21 cellular contexts compared by ENCODE assay signal in genomic region chr22:49292909-49293308, GRCh38.
DNase-seq lines count a peak whose midpoint lies in the region; ATAC-seq and TF ChIP-seq lines count a peak whose summit lies in the region.
"Had no signal": no experiment of that assay in that cellular context is flagged by ENCODE, and none has a peak within 500 bp of the region (broad histone marks: within the 10 kb centered on the region; RNA-seq: fewer than 3 reads in every experiment).

No MANE protein-coding gene starts in this region.

- H3K4me2 ChIP-seq in H9 (ENCODE audit: insufficient read depth, insufficient read length, low read length), result no peak overlapping the region

- H3K9ac ChIP-seq in H9 (ENCODE audit: extremely low read depth, insufficient read length, low read length), result no peak overlapping the region

- peak; percentile 4 for DNase-seq in activated CD8-positive, alpha-beta memory T cell treated with anti-CD3 and anti-CD28 coated beads, Interleukin-2, amount 50 U/mL, for 48 hours
- no peak for DNase-seq in activated CD8-positive, alpha-beta memory T cell treated with anti-CD3 and anti-CD28 coated beads for 24 hours
- DNase-seq in H9 (peak; percentile 5), mesenteric fat pad (ENCODE audit: low spot score) (peak; percentile 28), upper lobe of right lung (peak; percentile 25), MCF 10A (ENCODE audit: unreplicated experiment) (no peak), NCI-H2081 treated with DMSO at 0.1 percent for 48 hours (lab: John Stamatoyannopoulos, UW) (no peak)
- DNase-seq: 8988T; ACHN; BE2C; CD8-positive, alpha-beta memory T cell; DMS79 treated with DMSO at 0.1 percent for 48 hours; KBM-7; MG63; NCI-H2029; NCI-H2227 treated with DMSO at 0.1 percent for 48 hours; NCI-H526 treated with DMSO at 0.1 percent for 48 hours; SIG-M5 had no signal

- H3K4me1 ChIP-seq in H9 (ENCODE audit: insufficient read depth, low read length), result no peaks in the 10 kb centered on the region; the same call in 1 of the 2 replicates
- no peaks in the 10 kb centered on the region for H3K4me1 ChIP-seq in upper lobe of right lung
- H3K4me1 ChIP-seq: BE2C had no signal

- H2BK5ac ChIP-seq in H9 (ENCODE audit: insufficient read length, low read length), result no peak overlapping the region

- peaks cover 14 to 16% of the 10 kb centered on the region in 2 experiments for H3K4me1 Mint-ChIP-seq in H9
- H3K4me1 Mint-ChIP-seq in MCF 10A (ENCODE audit: insufficient read depth, unreplicated experiment), result no peaks in the 10 kb centered on the region
- H3K4me1 Mint-ChIP-seq: CD14-positive monocyte; CD8-positive, alpha-beta memory T cell had no signal

- no peaks in the 10 kb centered on the region for H3K36me3 ChIP-seq in upper lobe of right lung
- H3K36me3 ChIP-seq: BE2C, MG63 had no signal

- H4K91ac ChIP-seq in H9 (ENCODE audit: insufficient read length, low read depth, low read length), result no peak overlapping the region

- H3K79me2 ChIP-seq in H9 (ENCODE audit: insufficient read depth, low read length), result no peaks in the 10 kb centered on the region

- H3K4ac ChIP-seq in H9 (ENCODE audit: low read depth, low read length), result no peak overlapping the region

- H2BK20ac ChIP-seq in H9 (ENCODE audit: low read depth, low read length, poor library complexity, severe bottlenecking), result no peak overlapping the region

- H3T11ph ChIP-seq in H9 (ENCODE audit: low read length), result no peak overlapping the region

- H3K27ac ChIP-seq in H9 (ENCODE audit: insufficient read length, low read depth, low read length) (no peak overlapping the region), upper lobe of right lung (no peak overlapping the region)
- H3K27ac ChIP-seq: RWPE1 had no signal

- intact Hi-C loops in upper lobe of right lung (cut with DNase I), result no loop called here
- intact Hi-C loops in MCF 10A (cut with micrococcal nuclease), result no loop called here

- H3K27ac Mint-ChIP-seq in H9 (no peak overlapping the region), MCF 10A (ENCODE audit: low read depth, unreplicated experiment) (no peak overlapping the region)

- H2AK5ac ChIP-seq in H9 (ENCODE audit: insufficient read length, low read length), result no peak overlapping the region

- no peak for ATAC-seq in upper lobe of right lung
- ATAC-seq: HCT116 had no signal

- H3K79me1 ChIP-seq in H9 (ENCODE audit: insufficient read depth, low read depth, low read length, poor library complexity, severe bottlenecking), result no peaks in the 10 kb centered on the region

- no peak overlapping the region for H2BK15ac ChIP-seq in H9 (ENCODE audit: low read depth, low read length)

- no TSS peak for BruUV-seq in MCF 10A (replicated peaks; lab: Mats Ljungman, UMichigan)

- no peaks in the 10 kb centered on the region for H3K9me3 ChIP-seq in H9 (ENCODE audit: control insufficient read depth, low read depth, low read length)
- H3K9me3 ChIP-seq in upper lobe of right lung, result no peaks in the 10 kb centered on the region
- H3K9me3 ChIP-seq: BE2C, MG63 had no signal

- POLR2A ChIA-PET in MCF 10A (lab: Yijun Ruan, JAX), result no interaction called here

- TF ChIP-seq CTCF in H9 (conservative IDR thresholded peaks at IDR 0.05) (no peak), upper lobe of right lung (IDR thresholded peaks at IDR 0.05) (no peak), MCF 10A (IDR thresholded peaks at IDR 0.05; ENCODE audit: unreplicated experiment) (no peak)

- H4K8ac ChIP-seq in H9 (replicated peaks; ENCODE audit: insufficient read length, low read depth, low read length), result no peak overlapping the region

- H3K36me3 Mint-ChIP-seq in H9 (ENCODE audit: insufficient read depth in 1 of 3, low read depth in 3 of 3), result peaks cover 0 to 13% (median 6%) of the 10 kb centered on the region in 3 experiments; a peak in 4 of 7 replicates
- peaks cover 6% of the 10 kb centered on the region for H3K36me3 Mint-ChIP-seq in MCF 10A (ENCODE audit: insufficient read depth, unreplicated experiment)
- H3K36me3 Mint-ChIP-seq: CD14-positive monocyte; CD8-positive, alpha-beta memory T cell had no signal

- H3K4me3 Mint-ChIP-seq in H9, result no peak overlapping the region
- H3K4me3 Mint-ChIP-seq in MCF 10A (ENCODE audit: unreplicated experiment), result no peak overlapping the region
- H3K4me3 Mint-ChIP-seq: CD14-positive monocyte; CD8-positive, alpha-beta memory T cell had no signal

- no peak overlapping the region for H3K56ac ChIP-seq in H9 (ENCODE audit: insufficient read length, low read depth, low read length)

- no CpG with 5 or more reads among the region's 5 CpGs for WGBS in H9 (ENCODE audit: extremely low coverage, insufficient read length, low lambda C conversion rate)

- no peak overlapping the region for H3K14ac ChIP-seq in H9 (ENCODE audit: insufficient read depth, low read length)

- no peaks in the 10 kb centered on the region for H4K20me1 ChIP-seq in H9 (ENCODE audit: control insufficient read depth, insufficient read depth, insufficient read length)

- H3K27me3 Mint-ChIP-seq in H9 (ENCODE audit: low read depth) (peaks cover 29% of the 10 kb centered on the region), MCF 10A (ENCODE audit: insufficient read depth, unreplicated experiment) (no peaks in the 10 kb centered on the region)

- peaks cover 6 to 20% of the 10 kb centered on the region in 2 experiments; a peak in 4 of 5 replicates for H3K9me3 Mint-ChIP-seq in H9
- H3K9me3 Mint-ChIP-seq in MCF 10A (ENCODE audit: unreplicated experiment), result peaks cover 25% of the 10 kb centered on the region

- H3K27me3 ChIP-seq in H9 (ENCODE audit: insufficient read depth, low read length), result no peaks in the 10 kb centered on the region
- H3K27me3 ChIP-seq in upper lobe of right lung, result peaks cover 8% of the 10 kb centered on the region
- H3K27me3 ChIP-seq: BE2C had no signal

- H3K18ac ChIP-seq in H9 (ENCODE audit: insufficient read length, low read depth, low read length), result no peak overlapping the region

- no peak overlapping the region for H2BK120ac ChIP-seq in H9 (ENCODE audit: low read depth, low read length, poor library complexity, severe bottlenecking)

- H4K5ac ChIP-seq in H9 (ENCODE audit: insufficient read length, low read depth, low read length), result no peak overlapping the region

- H3K23ac ChIP-seq in H9 (ENCODE audit: insufficient read length, low read depth, low read length), result no peak overlapping the region

- CTCF ChIA-PET in MCF 10A (lab: Yijun Ruan, JAX), result interaction anchor here (0.6 kb wide), 1 partner anchor 362 kb away, joined by 3 read pairs; no protein-coding TSS in a partner anchor

- H3K23me2 ChIP-seq in H9 (ENCODE audit: insufficient read length, low read depth, low read length, poor library complexity, severe bottlenecking), result no peaks in the 10 kb centered on the region

- H3K4me3 ChIP-seq in upper lobe of right lung, result no peak overlapping the region
- H3K4me3 ChIP-seq: MG63 had no signal

- H2AFZ ChIP-seq in H9 (ENCODE audit: low read length), result no peak overlapping the region

- no peak overlapping the region for H2BK12ac ChIP-seq in H9 (ENCODE audit: insufficient read length, low read depth, low read length)

Comparison
In these comparisons a context has a peak if more than half of its experiments do, and no peak if none do; other contexts are left out.
1. DNase-seq: peak in activated CD8-positive, alpha-beta memory T cell treated with anti-CD3 and anti-CD28 coated beads, Interleukin-2, amount 50 U/mL, for 48 hours (single experiment), H9 (single experiment), mesenteric fat pad (single experiment) and upper lobe of right lung (single experiment); none in activated CD8-positive, alpha-beta memory T cell treated with anti-CD3 and anti-CD28 coated beads for 24 hours (single experiment), MCF 10A (single experiment) and NCI-H2081 treated with DMSO at 0.1 percent for 48 hours (single experiment).